Comparison of ENCODE assay signal across 16 cellular contexts in genomic region chr4:52100062-52100461, GRCh38. TPM values are rescaled to one million over a fixed set of nuclear protein-coding genes. Genes with fewer than 3 reads are reported as not detected.
DNase-seq lines count a peak whose midpoint lies in the region; ATAC-seq, FAIRE-seq and TF ChIP-seq lines count a peak whose summit lies in the region.
"Had no signal": no experiment of that assay in that cellular context is flagged by ENCODE, and none has a peak within 500 bp of the region (broad histone marks: within the 10 kb centered on the region; RNA-seq: fewer than 3 reads in every experiment).

No MANE protein-coding gene starts in this region.

- CTCF ChIA-PET in MCF 10A (lab: Yijun Ruan, JAX) = interaction anchor here (0.6 kb wide), 1 partner anchor 115 kb away, joined by 3 read pairs; no protein-coding TSS in a partner anchor

- no peak for FAIRE-seq in urothelium cell line (lab: Jason Lieb, UNC)

- H3K27me3 Mint-ChIP-seq in MCF 10A (ENCODE audit: insufficient read depth, unreplicated experiment) = no peaks in the 10 kb centered on the region
- H3K27me3 Mint-ChIP-seq: type B pancreatic cell had no signal

- no peaks in the 10 kb centered on the region for H3K9me3 ChIP-seq in breast epithelium

- TF ChIP-seq CTCF in MCF 10A (IDR thresholded peaks at IDR 0.05; ENCODE audit: unreplicated experiment) (no peak), breast epithelium (IDR thresholded peaks at IDR 0.05) (no peak), choroid plexus epithelial cell (conservative IDR thresholded peaks at IDR 0.05; ENCODE audit: low read depth, low read length) (no peak)

- POLR2A ChIA-PET in MCF 10A (lab: Yijun Ruan, JAX) = interaction anchor here (0.7 to 1.1 kb wide), 4 partner anchors 16 to 886 kb away, joined by 3 to 5 read pairs (median 4); no protein-coding TSS in a partner anchor

- no peak overlapping the region for H3K4me3 Mint-ChIP-seq in MCF 10A (ENCODE audit: unreplicated experiment)
- H3K4me3 Mint-ChIP-seq: neural crest cell, type B pancreatic cell had no signal

- peak; percentile 65 for ATAC-seq in HG03442 (IDR thresholded peaks at IDR 0.05; ENCODE audit: unreplicated experiment)
- ATAC-seq in GM18868 (IDR thresholded peaks at IDR 0.05; ENCODE audit: unreplicated experiment) = no peak
- no peak for ATAC-seq in HG03025 (IDR thresholded peaks at IDR 0.05; ENCODE audit: low FRiP score, unreplicated experiment)

- BruUV-seq in MCF 10A (replicated peaks; lab: Mats Ljungman, UMichigan) = no TSS peak

- H3K36me3 ChIP-seq in breast epithelium = no peaks in the 10 kb centered on the region

- no peaks in the 10 kb centered on the region for H3K9me3 Mint-ChIP-seq in MCF 10A (ENCODE audit: unreplicated experiment)
- H3K9me3 Mint-ChIP-seq: neural crest cell, type B pancreatic cell had no signal

- no peak overlapping the region for H3K27ac ChIP-seq in breast epithelium

- no peaks in the 10 kb centered on the region for H3K4me1 ChIP-seq in breast epithelium

- DNase-seq in MCF 10A (ENCODE audit: unreplicated experiment) (peak; percentile 54), breast epithelium (ENCODE audit: low spot score in 2 of 2) (no peak), choroid plexus epithelial cell (ENCODE audit: low read depth) (peak; percentile 66), urothelium cell line (ENCODE audit: low spot score) (peak; percentile 14), NCI-H1694 treated with DMSO at 0.1 percent for 48 hours (lab: John Stamatoyannopoulos, UW) (no peak)
- DNase-seq: 8988T; activated CD4-positive, alpha-beta T cell treated with anti-CD3 and anti-CD28 coated beads, Interleukin-2, amount 50 U/mL, for 1 hour; NCI-H2171; right cardiac atrium; stimulated activated CD4-positive, alpha-beta T cell treated with anti-CD3 and anti-CD28 coated beads, Interleukin-4, amount 100 ng/mL, for 1 hour had no signal

- intact Hi-C loops in MCF 10A (cut with micrococcal nuclease) = no loop called here
- intact Hi-C loops in breast epithelium (cut with DNase I; ENCODE audit: low total_unique reads) = no loop called here

- no peak for TF ChIP-seq POLR2A in breast epithelium (IDR thresholded peaks at IDR 0.05)

- H3K27ac Mint-ChIP-seq in MCF 10A (ENCODE audit: low read depth, unreplicated experiment) = no peak overlapping the region
- H3K27ac Mint-ChIP-seq: type B pancreatic cell had no signal

- H3K4me3 ChIP-seq in breast epithelium (no peak overlapping the region), choroid plexus epithelial cell (ENCODE audit: low read depth, low read length) (no peak overlapping the region)
- H3K4me3 ChIP-seq: lung had no signal

- peaks cover 6% of the 10 kb centered on the region for H3K36me3 Mint-ChIP-seq in MCF 10A (ENCODE audit: insufficient read depth, unreplicated experiment)
- H3K36me3 Mint-ChIP-seq: type B pancreatic cell had no signal

- H3K27me3 ChIP-seq in breast epithelium = no peaks in the 10 kb centered on the region

- peaks cover 20% of the 10 kb centered on the region for H3K4me1 Mint-ChIP-seq in MCF 10A (ENCODE audit: insufficient read depth, unreplicated experiment)
- H3K4me1 Mint-ChIP-seq: neural crest cell had no signal

RNA-seq across cellular contexts. Expression of gene SPATA18, which starts 49.0 kb away (rescaled TPM):
- total RNA-seq in MCF 10A (2022) (23.0 and 28.9 TPM in 2 replicates), breast epithelium (10 to 100 TPM in 1 of 3 donors, 1 to 10 TPM in 2; 8.8 to 11.0 (median 9.6) TPM)

Comparison
In these comparisons a context has a peak if more than half of its experiments do, and no peak if none do; other contexts are left out.
1. DNase-seq: peak in MCF 10A (single experiment), choroid plexus epithelial cell (single experiment) and urothelium cell line (single experiment); none in breast epithelium (0 of 2) and NCI-H1694 treated with DMSO at 0.1 percent for 48 hours (single experiment).